In genomic region chr3:157040456-157040855, GRCh38 we compare ENCODE assay signal across 33 cellular contexts.
"Had no signal": no experiment of that assay in that cellular context is flagged by ENCODE, and none has a peak within 500 bp of the region (broad histone marks: within the 10 kb centered on the region; RNA-seq: fewer than 3 reads in every experiment).

No MANE protein-coding gene starts in this region.

- H3K4me1 ChIP-seq: ascending aorta, colonic mucosa, foreskin keratinocyte, heart left ventricle had no signal

- ATAC-seq: activated CD4-positive, alpha-beta T cell treated with anti-CD3 and anti-CD28 coated beads for 36 hours; activated naive CD4-positive, alpha-beta T cell treated with anti-CD3 and anti-CD28 coated beads, Interleukin-2, amount 50 U/mL, for 72 hours; activated T-cell treated with anti-CD3 and anti-CD28 coated beads, Interleukin-2, amount 50 U/mL, for 72 hours; foreskin keratinocyte; gastrocnemius medialis; heart left ventricle; T-helper 17 cell had no signal

- H3K36me3 ChIP-seq: ascending aorta, brain microvascular endothelial cell, cardiac muscle cell, colonic mucosa, esophagus muscularis mucosa, gastrocnemius medialis, heart left ventricle had no signal

- H3K27me3 ChIP-seq: ascending aorta, brain microvascular endothelial cell, cardiac muscle cell, colonic mucosa, dorsolateral prefrontal cortex, esophagus muscularis mucosa, foreskin keratinocyte, gastrocnemius medialis had no signal

- H3K4me3 Mint-ChIP-seq: activated CD4-positive, alpha-beta memory T cell treated with anti-CD3 and anti-CD28 coated beads for 36 hours; activated CD4-positive, alpha-beta T cell treated with anti-CD3 and anti-CD28 coated beads for 36 hours; activated CD4-positive, alpha-beta T cell treated with anti-CD3 and anti-CD28 coated beads, Interleukin-2, amount 10 ng/mL, durations not matched to agents 24 days and 14 days; activated naive CD4-positive, alpha-beta T cell treated with anti-CD3 and anti-CD28 coated beads, Interleukin-2, amount 10 ng/mL, durations not matched to agents 7 days and 5 days; activated naive CD8-positive, alpha-beta T cell treated with anti-CD3 and anti-CD28 coated beads, Interleukin-2, amount 10 ng/mL, durations not matched to agents 7 days and 5 days; activated T-cell treated with anti-CD3 and anti-CD28 coated beads, Interleukin-2, amount 50 U/mL, for 24 hours; activated T-cell treated with anti-CD3 and anti-CD28 coated beads, Interleukin-2, amount 50 U/mL, for 72 hours; endodermal cell; T-helper 17 cell; T-helper 2 cell treated with Interferon-gamma antibody and Interleukin-4, amounts not matched to agents 5 μg/mL and 100 μg/mL, for 36 hours had no signal

- H3K4me3 ChIP-seq: ascending aorta, cardiac muscle cell, colonic mucosa, dorsolateral prefrontal cortex, esophagus muscularis mucosa, gastrocnemius medialis, heart left ventricle had no signal

- H3K9me3 ChIP-seq: ascending aorta, colonic mucosa, gastrocnemius medialis had no signal

- H3K27ac ChIP-seq: ascending aorta, brain microvascular endothelial cell, cardiac muscle cell, colonic mucosa, esophagus muscularis mucosa, foreskin keratinocyte, gastrocnemius medialis, heart left ventricle had no signal

- H3K36me3 Mint-ChIP-seq: activated CD4-positive, alpha-beta memory T cell treated with anti-CD3 and anti-CD28 coated beads for 36 hours; activated naive CD4-positive, alpha-beta T cell treated with anti-CD3 and anti-CD28 coated beads, Interleukin-2, amount 10 ng/mL, durations not matched to agents 7 days and 5 days; activated naive CD4-positive, alpha-beta T cell treated with anti-CD3 and anti-CD28 coated beads, Interleukin-2, amount 50 U/mL, for 72 hours; activated naive CD8-positive, alpha-beta T cell treated with anti-CD3 and anti-CD28 coated beads, Interleukin-2, amount 10 ng/mL, durations not matched to agents 7 days and 5 days had no signal

- H3K4me1 Mint-ChIP-seq: activated CD4-positive, alpha-beta T cell treated with anti-CD3 and anti-CD28 coated beads for 36 hours; activated CD4-positive, alpha-beta T cell treated with anti-CD3 and anti-CD28 coated beads, Interleukin-2, amount 10 ng/mL, durations not matched to agents 24 days and 14 days; activated naive CD4-positive, alpha-beta T cell treated with anti-CD3 and anti-CD28 coated beads, Interleukin-2, amount 10 ng/mL, durations not matched to agents 7 days and 5 days; activated naive CD8-positive, alpha-beta T cell treated with anti-CD3 and anti-CD28 coated beads, Interleukin-2, amount 10 ng/mL, durations not matched to agents 7 days and 5 days; T-helper 17 cell had no signal

- H3K27ac Mint-ChIP-seq: activated CD4-positive, alpha-beta memory T cell treated with anti-CD3 and anti-CD28 coated beads for 36 hours; activated CD4-positive, alpha-beta T cell treated with anti-CD3 and anti-CD28 coated beads for 36 hours; activated CD4-positive, alpha-beta T cell treated with anti-CD3 and anti-CD28 coated beads, Interleukin-2, amount 10 ng/mL, durations not matched to agents 24 days and 14 days; activated naive CD4-positive, alpha-beta T cell treated with anti-CD3 and anti-CD28 coated beads, Interleukin-2, amount 10 ng/mL, durations not matched to agents 7 days and 5 days; activated naive CD4-positive, alpha-beta T cell treated with anti-CD3 and anti-CD28 coated beads, Interleukin-2, amount 50 U/mL, for 72 hours; activated naive CD8-positive, alpha-beta T cell treated with anti-CD3 and anti-CD28 coated beads, Interleukin-2, amount 10 ng/mL, durations not matched to agents 7 days and 5 days; activated T-cell treated with anti-CD3 and anti-CD28 coated beads, Interleukin-2, amount 50 U/mL, for 24 hours; activated T-cell treated with anti-CD3 and anti-CD28 coated beads, Interleukin-2, amount 50 U/mL, for 72 hours; endodermal cell; T-helper 17 cell; T-helper 2 cell treated with Interferon-gamma antibody and Interleukin-4, amounts not matched to agents 5 μg/mL and 100 μg/mL, for 36 hours had no signal

- H3K9me3 Mint-ChIP-seq: activated CD4-positive, alpha-beta memory T cell treated with anti-CD3 and anti-CD28 coated beads for 36 hours; activated naive CD4-positive, alpha-beta T cell treated with anti-CD3 and anti-CD28 coated beads, Interleukin-2, amount 10 ng/mL, durations not matched to agents 7 days and 5 days; activated naive CD4-positive, alpha-beta T cell treated with anti-CD3 and anti-CD28 coated beads, Interleukin-2, amount 50 U/mL, for 72 hours; activated naive CD8-positive, alpha-beta T cell treated with anti-CD3 and anti-CD28 coated beads, Interleukin-2, amount 10 ng/mL, durations not matched to agents 7 days and 5 days; activated T-cell treated with anti-CD3 and anti-CD28 coated beads, Interleukin-2, amount 50 U/mL, for 24 hours; activated T-cell treated with anti-CD3 and anti-CD28 coated beads, Interleukin-2, amount 50 U/mL, for 72 hours; endodermal cell; T-helper 2 cell treated with Interferon-gamma antibody and Interleukin-4, amounts not matched to agents 5 μg/mL and 100 μg/mL, for 36 hours had no signal

- DNase-seq: activated CD4-positive, alpha-beta memory T cell treated with anti-CD3 and anti-CD28 coated beads for 36 hours; activated CD4-positive, alpha-beta T cell treated with anti-CD3 and anti-CD28 coated beads for 36 hours; activated CD4-positive, alpha-beta T cell treated with anti-CD3 and anti-CD28 coated beads, Interleukin-2, amount 10 ng/mL, durations not matched to agents 24 days and 14 days; activated CD4-positive, CD25-positive, alpha-beta regulatory T cell; activated CD4-positive, CD25-positive, alpha-beta regulatory T cell treated with anti-CD3 and anti-CD28 coated beads, Interleukin-2, amount 50 U/mL, for 72 hours; activated CD8-positive, alpha-beta memory T cell treated with anti-CD3 and anti-CD28 coated beads, Interleukin-2, amount 50 U/mL, for 48 hours; activated gamma-delta T cell; activated naive CD4-positive, alpha-beta T cell; activated naive CD4-positive, alpha-beta T cell treated with anti-CD3 and anti-CD28 coated beads, Interleukin-2, amount 10 ng/mL, durations not matched to agents 7 days and 5 days; activated naive CD8-positive, alpha-beta T cell treated with anti-CD3 and anti-CD28 coated beads, Interleukin-2, amount 10 ng/mL, durations not matched to agents 7 days and 5 days; activated T-cell treated with anti-CD3 and anti-CD28 coated beads for 4 hours; activated T-cell treated with anti-CD3 and anti-CD28 coated beads, Interleukin-2, amount 50 U/mL, for 24 hours; activated T-cell treated with anti-CD3 and anti-CD28 coated beads, Interleukin-2, amount 50 U/mL, for 72 hours; brain microvascular endothelial cell; central memory CD4-positive, alpha-beta T cell; cerebellar nuclear complex; colonic mucosa; dorsolateral prefrontal cortex; effector memory CD4-positive, alpha-beta T cell; endodermal cell; erythroblast; foreskin keratinocyte; gastrocnemius medialis; glutamatergic neuron; heart left ventricle; T-helper 1 cell; T-helper 17 cell; T1000 had no signal
